ENCODE assay signal across 12 cellular contexts in genomic region chr1:12174789-12175455, GRCh38. TPM values are rescaled to one million over a fixed set of nuclear protein-coding genes. Genes with fewer than 3 reads are reported as not detected.
DNase-seq lines count a peak whose midpoint lies in the region; ATAC-seq and TF ChIP-seq lines count a peak whose summit lies in the region.
"Had no signal": no experiment of that assay in that cellular context is flagged by ENCODE, and none has a peak within 500 bp of the region (broad histone marks: within the 10 kb centered on the region; RNA-seq: fewer than 3 reads in every experiment).

No MANE protein-coding gene starts in this region.

- POLR2A ChIA-PET in CD4-positive, alpha-beta T cell (lab: Charles Lee), result interaction anchor here (0.6 to 2.5 kb wide), 5 partner anchors 8 to 443 kb away, joined by 3 to 21 read pairs (median 5); partner anchors contain the start of genes DHRS3 and TNFRSF1B
- POLR2A ChIA-PET in activated CD4-positive, alpha-beta memory T cell treated with anti-CD3 and anti-CD28 coated beads for 36 hours (lab: Charles Lee), result no interaction called here

- no peaks in the 10 kb centered on the region for H3K27me3 ChIP-seq in CD4-positive, alpha-beta T cell (ENCODE audit: control insufficient read depth, insufficient read depth, low read length)

- peak overlapping the region; percentile 38 for H3K4me3 Mint-ChIP-seq in CD4-positive, alpha-beta T cell
- peak overlapping the region; percentile 77 for H3K4me3 Mint-ChIP-seq in activated CD4-positive, alpha-beta memory T cell treated with anti-CD3 and anti-CD28 coated beads for 36 hours
- H3K4me3 Mint-ChIP-seq in osteocyte (ENCODE audit: unreplicated experiment), result no peak overlapping the region

- no peaks in the 10 kb centered on the region for H3K27me3 Mint-ChIP-seq in CD4-positive, alpha-beta T cell
- no peaks in the 10 kb centered on the region for H3K27me3 Mint-ChIP-seq in activated CD4-positive, alpha-beta memory T cell treated with anti-CD3 and anti-CD28 coated beads for 36 hours
- H3K27me3 Mint-ChIP-seq in osteocyte (ENCODE audit: unreplicated experiment), result no peaks in the 10 kb centered on the region

- ATAC-seq in CD4-positive, alpha-beta T cell (ENCODE audit: poor library complexity), result no peak
- ATAC-seq in Right ventricle myocardium superior (ENCODE audit: poor library complexity) (peak; percentile 36), GM21786 (IDR thresholded peaks at IDR 0.05; ENCODE audit: unreplicated experiment) (no peak), HG02938 (IDR thresholded peaks at IDR 0.05; ENCODE audit: unreplicated experiment) (no peak)

- H3K9me3 Mint-ChIP-seq in CD4-positive, alpha-beta T cell, result no peaks in the 10 kb centered on the region
- peaks cover 4% of the 10 kb centered on the region for H3K9me3 Mint-ChIP-seq in activated CD4-positive, alpha-beta memory T cell treated with anti-CD3 and anti-CD28 coated beads for 36 hours
- no peaks in the 10 kb centered on the region for H3K9me3 Mint-ChIP-seq in osteocyte (ENCODE audit: unreplicated experiment)

- H3K27ac ChIP-seq in CD4-positive, alpha-beta T cell (ENCODE audit: low read depth, low read length), result peak overlapping the region; percentile 87
- H3K27ac ChIP-seq: tibial artery had no signal

- peak overlapping the region; percentile 96 for H3K27ac Mint-ChIP-seq in CD4-positive, alpha-beta T cell
- H3K27ac Mint-ChIP-seq in activated CD4-positive, alpha-beta memory T cell treated with anti-CD3 and anti-CD28 coated beads for 36 hours, result peak overlapping the region; percentile 94
- H3K27ac Mint-ChIP-seq in osteocyte (ENCODE audit: unreplicated experiment), result peak overlapping the region; percentile 36

- H3K36me3 Mint-ChIP-seq in CD4-positive, alpha-beta T cell (ENCODE audit: low read depth), result peaks cover 36% of the 10 kb centered on the region
- peaks cover 31% of the 10 kb centered on the region for H3K36me3 Mint-ChIP-seq in activated CD4-positive, alpha-beta memory T cell treated with anti-CD3 and anti-CD28 coated beads for 36 hours
- H3K36me3 Mint-ChIP-seq in osteocyte (ENCODE audit: unreplicated experiment), result no peaks in the 10 kb centered on the region

- no peaks in the 10 kb centered on the region for H3K9me3 ChIP-seq in CD4-positive, alpha-beta T cell (ENCODE audit: control insufficient read depth, low read length)
- H3K9me3 ChIP-seq: tibial artery had no signal

- intact Hi-C loops in CD4-positive, alpha-beta T cell (cut with DNase I, micrococcal nuclease), result loop anchor here in 1 of 2 experiments (10.0 kb wide), 1 partner anchor 270 kb away; no protein-coding TSS in a partner anchor
- intact Hi-C loops in activated CD4-positive, alpha-beta memory T cell treated with anti-CD3 and anti-CD28 coated beads for 36 hours (cut with micrococcal nuclease), result loop anchor here (5.0 to 10.0 kb wide), 6 partner anchors 108 to 368 kb away; partner anchors contain the start of genes CLCN6 and MTHFR
- intact Hi-C loops in Right ventricle myocardium superior (cut with DNase I), result no loop called here

- CTCF ChIA-PET in CD4-positive, alpha-beta T cell (lab: Charles Lee), result interaction anchor here (7.7 kb wide), 1 partner anchor 50 kb away, joined by 41 read pairs; no protein-coding TSS in a partner anchor
- CTCF ChIA-PET in activated CD4-positive, alpha-beta memory T cell treated with anti-CD3 and anti-CD28 coated beads for 36 hours (lab: Charles Lee), result interaction anchor here (1.2 to 2.6 kb wide), 2 partner anchors 50 to 70 kb away, joined by 4 to 15 read pairs; no protein-coding TSS in a partner anchor

- H3K4me1 Mint-ChIP-seq in CD4-positive, alpha-beta T cell (ENCODE audit: low read depth), result peaks cover 89% of the 10 kb centered on the region
- peaks cover 92% of the 10 kb centered on the region for H3K4me1 Mint-ChIP-seq in activated CD4-positive, alpha-beta memory T cell treated with anti-CD3 and anti-CD28 coated beads for 36 hours (ENCODE audit: low read depth)
- H3K4me1 Mint-ChIP-seq in osteocyte (ENCODE audit: unreplicated experiment), result peaks cover 43% of the 10 kb centered on the region

- TF ChIP-seq CTCF in CD4-positive, alpha-beta T cell (IDR thresholded peaks at IDR 0.05), result no peak
- no peak for TF ChIP-seq CTCF in osteocyte (IDR thresholded peaks at IDR 0.05)

- DNase-seq in CD4-positive, alpha-beta T cell, result no peak
- no peak for DNase-seq in activated CD4-positive, alpha-beta memory T cell treated with anti-CD3 and anti-CD28 coated beads for 36 hours
- DNase-seq in Right ventricle myocardium superior, result peak; percentile 87
- no peak for DNase-seq in osteocyte (ENCODE audit: extremely low spot score, unreplicated experiment)
- no peak for DNase-seq in HuH-7 (ENCODE audit: low spot score)
- no peak for DNase-seq in OCI-M2 (lab: John Stamatoyannopoulos, UW; ENCODE audit: unreplicated experiment)
- DNase-seq: activated gamma-delta T cell, NCI-H1105 treated with DMSO at 0.1 percent for 48 hours, SIG-M5, tibial artery had no signal

RNA-seq across cellular contexts. Expression of gene TNFRSF1B, which starts 8.1 kb away (rescaled TPM):
- total RNA-seq in CD4-positive, alpha-beta T cell, result 10 to 100 TPM; 61.9 to 62.6 TPM
- total RNA-seq in activated CD4-positive, alpha-beta memory T cell treated with anti-CD3 and anti-CD28 coated beads for 36 hours, result 100 to 1,000 TPM; 201 to 211 TPM
- 13.7 TPM for total RNA-seq in Right ventricle myocardium superior
- total RNA-seq in osteocyte, result 3.7 and 7.4 TPM in 2 replicates

RNA-seq across cellular contexts. Expression of gene VPS13D, which starts 54.9 kb away (rescaled TPM):
- total RNA-seq in CD4-positive, alpha-beta T cell, result 10 to 100 TPM; 63.0 to 67.3 TPM
- total RNA-seq in activated CD4-positive, alpha-beta memory T cell treated with anti-CD3 and anti-CD28 coated beads for 36 hours, result 10 to 100 TPM; 25.0 to 25.4 TPM
- total RNA-seq in Right ventricle myocardium superior, result 63.3 TPM
- 41.1 and 45.3 TPM in 2 replicates for total RNA-seq in osteocyte

Comparison
In these comparisons a context has a peak if more than half of its experiments do, and no peak if none do; other contexts are left out.
1. H3K27ac Mint-ChIP-seq: peak in every context shown above with its lines; median percentile 96 in CD4-positive, alpha-beta T cell; 94 in activated CD4-positive, alpha-beta memory T cell treated with anti-CD3 and anti-CD28 coated beads for 36 hours; 36 in osteocyte.